Comparison of ENCODE assay signal across 8 cellular contexts in genomic region chr5:80216753-80217596, GRCh38. TPM values are rescaled to one million over a fixed set of nuclear protein-coding genes. Genes with fewer than 3 reads are reported as not detected.
A peak's percentile ranks its signal among the peaks of the same experiment; 100 is the strongest.
DNase-seq lines count a peak whose midpoint lies in the region; ATAC-seq lines count a peak whose summit lies in the region.

No MANE protein-coding gene starts in this region.

- H3K9me3 ChIP-seq in HUES48 (ENCODE audit: control insufficient read depth, insufficient read depth, low read length), result no peaks in the 10 kb centered on the region

- H3K4me3 Mint-ChIP-seq in activated CD4-positive, alpha-beta T cell treated with anti-CD3 and anti-CD28 coated beads for 36 hours, result peak overlapping the region; percentile 42

- H3K9ac ChIP-seq in HUES48 (ENCODE audit: low read depth, low read length), result no peak overlapping the region

- DNase-seq in activated CD4-positive, alpha-beta T cell treated with anti-CD3 and anti-CD28 coated beads for 36 hours, result peak; percentile 52
- DNase-seq in cardiac septum (ENCODE audit: low spot score) (peak; percentile 89), epidermal melanocyte (ENCODE audit: insufficient read length, low spot score) (no peak), SKM-1 (lab: John Stamatoyannopoulos, UW; ENCODE audit: unreplicated experiment) (no peak), COLO668 (lab: John Stamatoyannopoulos, UW; ENCODE audit: unreplicated experiment) (no peak)
- DNase-seq in stimulated activated CD4-positive, alpha-beta T cell treated with anti-CD3 and anti-CD28 coated beads, Interleukin-4, amount 100 ng/mL, for 1 hour, result peak; percentile 43

- peaks cover 8% of the 10 kb centered on the region; the same call in 1 of the 2 replicates for H3K36me3 ChIP-seq in HUES48 (ENCODE audit: control insufficient read depth, insufficient read depth, low read length)

- peak overlapping the region; percentile 18 for H3K27ac ChIP-seq in HUES48 (ENCODE audit: low read depth, low read length)

- no peak overlapping the region for H3K4me3 ChIP-seq in HUES48 (ENCODE audit: low read depth, low read length)

- H3K4me1 Mint-ChIP-seq in activated CD4-positive, alpha-beta T cell treated with anti-CD3 and anti-CD28 coated beads for 36 hours, result peaks cover 91% of the 10 kb centered on the region

- no peaks in the 10 kb centered on the region for H3K27me3 ChIP-seq in HUES48 (ENCODE audit: control insufficient read depth, insufficient read depth, low read length)

- H3K27ac Mint-ChIP-seq in activated CD4-positive, alpha-beta T cell treated with anti-CD3 and anti-CD28 coated beads for 36 hours, result peak overlapping the region; percentile 91

- H3K36me3 Mint-ChIP-seq in activated CD4-positive, alpha-beta T cell treated with anti-CD3 and anti-CD28 coated beads for 36 hours (ENCODE audit: low read depth), result peaks cover 25% of the 10 kb centered on the region

- peak; percentile 27 for ATAC-seq in activated CD4-positive, alpha-beta T cell treated with anti-CD3 and anti-CD28 coated beads for 36 hours
- ATAC-seq in HG03457 (IDR thresholded peaks at IDR 0.05; ENCODE audit: unreplicated experiment), result no peak

- CTCF ChIA-PET in activated CD4-positive, alpha-beta T cell treated with anti-CD3 and anti-CD28 coated beads for 36 hours (lab: Charles Lee), result interaction anchor here (0.5 to 2.4 kb wide), 4 partner anchors 12 to 132 kb away, joined by 3 to 12 read pairs (median 6); no protein-coding TSS in a partner anchor

- H3K4me1 ChIP-seq in HUES48 (ENCODE audit: control insufficient read depth, insufficient read depth, low read length), result peaks cover 25% of the 10 kb centered on the region

- peaks cover 3% of the 10 kb centered on the region for H3K9me3 Mint-ChIP-seq in activated CD4-positive, alpha-beta T cell treated with anti-CD3 and anti-CD28 coated beads for 36 hours (ENCODE audit: low read depth)

- POLR2A ChIA-PET in activated CD4-positive, alpha-beta T cell treated with anti-CD3 and anti-CD28 coated beads for 36 hours (lab: Charles Lee), result no interaction called here

- no peaks in the 10 kb centered on the region for H3K27me3 Mint-ChIP-seq in activated CD4-positive, alpha-beta T cell treated with anti-CD3 and anti-CD28 coated beads for 36 hours

- intact Hi-C loops in activated CD4-positive, alpha-beta T cell treated with anti-CD3 and anti-CD28 coated beads for 36 hours (cut with DNase I, micrococcal nuclease), result loop anchor here in 1 of 2 experiments (2.0 kb wide), 1 partner anchor 30 kb away; no protein-coding TSS in a partner anchor
- intact Hi-C loops in cardiac septum (cut with DNase I), result loop anchor here (2.0 to 10.0 kb wide), 4 partner anchors 24 to 188 kb away; partner anchors contain the start of genes SERINC5 and ZFYVE16

RNA-seq across cellular contexts. Expression of gene SERINC5, which starts 38.9 kb away (rescaled TPM):
- 10 to 100 TPM; 28.1 to 36.0 TPM for total RNA-seq in activated CD4-positive, alpha-beta T cell treated with anti-CD3 and anti-CD28 coated beads for 36 hours
- total RNA-seq in cardiac septum, result 20.9 TPM

Comparison
In these comparisons a context has a peak if more than half of its experiments do, and no peak if none do; other contexts are left out.
1. DNase-seq: peak in activated CD4-positive, alpha-beta T cell treated with anti-CD3 and anti-CD28 coated beads for 36 hours (single experiment), cardiac septum (single experiment) and stimulated activated CD4-positive, alpha-beta T cell treated with anti-CD3 and anti-CD28 coated beads, Interleukin-4, amount 100 ng/mL, for 1 hour (single experiment); none in epidermal melanocyte (single experiment), SKM-1 (single experiment) and COLO668 (single experiment).